9 cellular contexts compared by ENCODE assay signal in the genomic region with DNA sequence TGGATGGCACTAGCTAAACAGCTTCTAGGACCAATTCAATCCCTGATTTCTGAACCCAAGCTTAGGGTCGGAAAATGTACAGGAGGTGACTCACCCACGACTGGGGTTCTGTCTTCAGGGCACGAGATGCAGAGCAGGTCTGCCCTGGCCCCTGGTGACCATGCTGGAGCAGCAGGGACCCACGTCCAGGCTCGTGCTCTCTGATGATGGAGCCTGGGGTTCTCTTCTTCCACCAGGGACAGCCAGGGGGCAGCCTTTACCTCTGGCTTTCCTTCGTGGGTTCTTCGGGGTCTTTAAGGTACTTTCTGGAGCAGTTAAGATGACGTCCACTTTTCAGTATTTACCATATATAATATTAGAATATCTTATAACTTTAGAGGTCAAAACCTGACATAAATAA. TPM values are rescaled to one million over a fixed set of nuclear protein-coding genes. Genes with fewer than 3 reads are reported as not detected.
A peak's percentile ranks its signal among the peaks of the same experiment; 100 is the strongest.
DNase-seq lines count a peak whose midpoint lies in the region; ATAC-seq and TF ChIP-seq lines count a peak whose summit lies in the region.
"Had no signal": no experiment of that assay in that cellular context is flagged by ENCODE, and none has a peak within 500 bp of the region (broad histone marks: within the 10 kb centered on the region; RNA-seq: fewer than 3 reads in every experiment).

No MANE protein-coding gene starts in this region.

- CTCF ChIA-PET in naive thymus-derived CD4-positive, alpha-beta T cell (lab: Charles Lee) = no interaction called here

- H3K27ac Mint-ChIP-seq in naive thymus-derived CD4-positive, alpha-beta T cell = no peak overlapping the region

- H3K36me3 ChIP-seq in naive thymus-derived CD4-positive, alpha-beta T cell (ENCODE audit: control insufficient read depth in 2 of 3, insufficient read depth in 3 of 3, low read length in 3 of 3) = no peaks in the 10 kb centered on the region

- peaks cover 0 to 2% (median 0%) of the 10 kb centered on the region in 11 donors for H3K9me3 Mint-ChIP-seq in naive thymus-derived CD4-positive, alpha-beta T cell

- H3K9me3 ChIP-seq in naive thymus-derived CD4-positive, alpha-beta T cell (ENCODE audit: control insufficient read depth in 2 of 3, low read length in 3 of 3) = no peaks in the 10 kb centered on the region

- H3K27ac ChIP-seq in naive thymus-derived CD4-positive, alpha-beta T cell (ENCODE audit: low read depth, low read length) = no peak overlapping the region

- peak overlapping the region in 4 of 10 donors; percentile 34 to 75 (median 52) for H3K4me3 Mint-ChIP-seq in naive thymus-derived CD4-positive, alpha-beta T cell

- peaks cover 45 to 73% (median 49%) of the 10 kb centered on the region in 5 donors for H3K27me3 Mint-ChIP-seq in naive thymus-derived CD4-positive, alpha-beta T cell

- no peaks in the 10 kb centered on the region for H3K36me3 Mint-ChIP-seq in naive thymus-derived CD4-positive, alpha-beta T cell

- H3K27me3 ChIP-seq in naive thymus-derived CD4-positive, alpha-beta T cell (ENCODE audit: control insufficient read depth in 2 of 2, insufficient read depth in 2 of 2, low read length in 2 of 2) = peaks cover 0 to 8% of the 10 kb centered on the region in 2 donors

- POLR2A ChIA-PET in naive thymus-derived CD4-positive, alpha-beta T cell (lab: Charles Lee) = no interaction called here

- H3K4me3 ChIP-seq in astrocyte of the spinal cord (ENCODE audit: low read depth, low read length) = no peak overlapping the region
- H3K4me3 ChIP-seq in naive thymus-derived CD4-positive, alpha-beta T cell (ENCODE audit: low read length) = no peak overlapping the region

- H3K4me1 Mint-ChIP-seq in naive thymus-derived CD4-positive, alpha-beta T cell = peaks cover 9 to 29% (median 20%) of the 10 kb centered on the region in 7 donors

- peak; percentile 63 for DNase-seq in activated effector memory CD4-positive, alpha-beta T cell treated with anti-CD3 and anti-CD28 coated beads, Interleukin-2, amount 50 U/mL, for 16 hours
- no peak for DNase-seq in activated effector memory CD4-positive, alpha-beta T cell treated with Interleukin-2 at 50 U/mL for 16 hours
- DNase-seq in NCI-H2081 treated with DMSO at 0.1 percent for 48 hours (lab: John Stamatoyannopoulos, UW) (peak; percentile 11), astrocyte of the spinal cord (ENCODE audit: low read depth, low spot score) (no peak), GDM1 (lab: John Stamatoyannopoulos, UW) (no peak)
- peak in 1 of 9 donors; percentile 27 for DNase-seq in naive thymus-derived CD4-positive, alpha-beta T cell

- in situ Hi-C loops in astrocyte of the spinal cord (cut with HindIII; ENCODE audit: low sequenced_read_pairs) = no loop called here

- H3K4me1 ChIP-seq in naive thymus-derived CD4-positive, alpha-beta T cell (ENCODE audit: control insufficient read depth in 2 of 2, insufficient read depth in 2 of 2, low read length in 2 of 2) = peaks cover 19 to 33% of the 10 kb centered on the region in 2 donors

- ATAC-seq in naive thymus-derived CD4-positive, alpha-beta T cell = peak; percentile 33
- ATAC-seq in GM21423 (IDR thresholded peaks at IDR 0.05; ENCODE audit: unreplicated experiment) (no peak), GM18907 (IDR thresholded peaks at IDR 0.05; ENCODE audit: unreplicated experiment) (no peak)

- intact Hi-C loops in naive thymus-derived CD4-positive, alpha-beta T cell (cut with micrococcal nuclease) = loop anchor here (2.0 to 5.0 kb wide), 5 partner anchors 75 to 560 kb away; partner anchors contain the start of gene BARHL1 (in 1 of the 2)

- peak; percentile 72 for TF ChIP-seq CTCF in astrocyte of the spinal cord (IDR thresholded peaks at IDR 0.05; ENCODE audit: low read depth, low read length)

RNA-seq across cellular contexts. Expression of gene CFAP77, which starts 2.1 kb away (rescaled TPM):
- not detected for total RNA-seq in naive thymus-derived CD4-positive, alpha-beta T cell
- polyA plus RNA-seq in naive thymus-derived CD4-positive, alpha-beta T cell = not detected
- polyA plus RNA-seq: adipose tissue had no signal

RNA-seq across cellular contexts. Expression of gene TTF1, which starts 5.4 kb away (rescaled TPM):
- 10 to 100 TPM; 10.6 to 26.0 (median 20.1) TPM for total RNA-seq in naive thymus-derived CD4-positive, alpha-beta T cell
- polyA plus RNA-seq in naive thymus-derived CD4-positive, alpha-beta T cell = 1 to 10 TPM; 6.3 to 9.8 TPM

RNA-seq across cellular contexts. Expression of gene SETX, which starts 57.3 kb away (rescaled TPM):
- total RNA-seq in naive thymus-derived CD4-positive, alpha-beta T cell = 10 to 100 TPM; 52.0 to 83.2 (median 70.2) TPM
- 10 to 100 TPM; 29.0 to 32.0 TPM for polyA plus RNA-seq in naive thymus-derived CD4-positive, alpha-beta T cell

Comparison
In these comparisons a context has a peak if more than half of its experiments do, and no peak if none do; other contexts are left out.
1. DNase-seq: peak in activated effector memory CD4-positive, alpha-beta T cell treated with anti-CD3 and anti-CD28 coated beads, Interleukin-2, amount 50 U/mL, for 16 hours (single experiment) and NCI-H2081 treated with DMSO at 0.1 percent for 48 hours (single experiment); none in activated effector memory CD4-positive, alpha-beta T cell treated with Interleukin-2 at 50 U/mL for 16 hours (single experiment), astrocyte of the spinal cord (single experiment) and GDM1 (single experiment).